24 cellular contexts compared by ENCODE assay signal in genomic region chr2:148351439-148352143, GRCh38.
"Had no signal": no experiment of that assay in that cellular context is flagged by ENCODE, and none has a peak within 500 bp of the region (broad histone marks: within the 10 kb centered on the region; RNA-seq: fewer than 3 reads in every experiment).

No MANE protein-coding gene starts in this region.

- FAIRE-seq: colon, endothelial cell of umbilical vein, frontal cortex, islet of Langerhans, keratinocyte had no signal

- H3K4me3 ChIP-seq: coronary artery, dorsolateral prefrontal cortex, esophagus muscularis mucosa, gastroesophageal sphincter, heart left ventricle, hepatocyte, left lung, lower lobe of right lung, mucosa of descending colon had no signal

- H3K27me3 ChIP-seq: dorsolateral prefrontal cortex, esophagus muscularis mucosa, foreskin keratinocyte, gastroesophageal sphincter, heart left ventricle, hepatocyte, left lung had no signal

- H3K9me3 ChIP-seq: lower lobe of right lung had no signal

- H2AFZ ChIP-seq: hepatocyte had no signal

- H3K4me1 ChIP-seq: esophagus muscularis mucosa, foreskin keratinocyte, gastroesophageal sphincter, heart left ventricle, left lung, lower lobe of right lung had no signal

- ATAC-seq: foreskin keratinocyte; gastroesophageal sphincter; heart left ventricle; left cardiac atrium; left lung; left ventricle myocardium superior; lower lobe of right lung; mucosa of descending colon; naive thymus-derived CD8-positive, alpha-beta T cell had no signal

- H3K4me2 ChIP-seq: hepatocyte had no signal

- H3K27ac ChIP-seq: coronary artery, dorsolateral prefrontal cortex, esophagus muscularis mucosa, foreskin keratinocyte, gastroesophageal sphincter, heart left ventricle, hepatocyte, left lung, lower lobe of right lung had no signal

- H3K79me2 ChIP-seq: hepatocyte had no signal

- DNase-seq: dermis blood vessel endothelial cell; dorsolateral prefrontal cortex; effector CD4-positive, alpha-beta T cell; effector memory CD4-positive, alpha-beta T cell; foreskin keratinocyte; heart left ventricle; hypothalamus; left cardiac atrium; left lung; left ventricle myocardium superior; lower lobe of right lung; mesenchymal stem cell; mucosa of descending colon; naive B cell; naive thymus-derived CD8-positive, alpha-beta T cell had no signal

- H3K36me3 ChIP-seq: gastroesophageal sphincter, left lung, lower lobe of right lung had no signal
